Comparison of ENCODE assay signal across 14 cellular contexts in the genomic region with DNA sequence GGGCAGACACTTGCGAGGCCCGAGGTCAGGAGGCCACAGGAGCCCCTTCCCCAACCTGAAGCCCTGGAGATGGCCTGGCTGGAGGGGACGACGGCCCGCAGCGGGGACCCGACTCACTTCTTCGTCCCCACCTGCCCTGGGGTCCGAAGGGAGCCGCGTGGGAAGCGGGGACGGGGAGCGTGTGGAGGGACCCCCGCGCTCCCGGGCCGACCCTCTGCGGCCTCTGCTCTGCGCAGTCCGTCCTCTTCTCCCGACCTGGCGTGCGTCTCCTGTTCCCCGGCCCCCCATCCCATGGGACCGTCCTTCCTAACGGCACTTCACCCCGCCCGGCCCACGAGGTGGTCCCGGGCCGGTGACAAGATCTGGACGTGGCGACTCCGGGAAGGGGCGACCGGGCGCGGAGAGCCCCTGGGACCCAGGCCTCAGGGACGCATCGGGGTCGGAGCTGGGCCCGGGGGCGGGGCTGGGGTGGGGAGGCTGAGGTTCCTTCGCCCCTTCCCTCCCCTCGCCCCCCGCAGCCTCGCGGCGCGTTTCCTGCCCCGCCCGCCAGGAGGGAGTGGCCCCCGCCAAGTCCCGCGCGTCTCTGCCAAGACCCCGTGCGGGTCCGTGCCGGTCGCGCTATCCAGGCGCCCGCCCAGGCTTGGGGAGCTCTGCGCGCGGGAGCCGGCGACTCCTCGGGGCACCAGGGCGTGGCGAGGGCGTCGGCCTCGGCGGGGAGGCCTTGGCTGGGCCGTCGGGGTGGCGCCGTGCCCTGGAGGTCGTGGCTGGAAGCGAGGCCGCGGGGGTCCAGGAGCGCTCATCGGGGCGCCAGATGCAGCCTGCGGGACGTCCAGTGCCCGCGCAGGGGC.
DNase-seq lines count a peak whose midpoint lies in the region; ATAC-seq and TF ChIP-seq lines count a peak whose summit lies in the region.
"Had no signal": no experiment of that assay in that cellular context is flagged by ENCODE, and none has a peak within 500 bp of the region (broad histone marks: within the 10 kb centered on the region; RNA-seq: fewer than 3 reads in every experiment).

No MANE protein-coding gene starts in this region.

- intact Hi-C loops in colonic mucosa (cut with DNase I) = no loop called here

- no peaks in the 10 kb centered on the region for H3K9me3 ChIP-seq in colonic mucosa

- H3K4me3 ChIP-seq in colonic mucosa = peak overlapping the region; percentile 22
- H3K4me3 ChIP-seq in skin epidermis = peak overlapping the region in 6 of 7 experiments; percentile 2 to 31 (median 20)

- ATAC-seq in GM21717 (IDR thresholded peaks at IDR 0.05; ENCODE audit: unreplicated experiment) (no peak), GM18519 (IDR thresholded peaks at IDR 0.05; ENCODE audit: low FRiP score, unreplicated experiment) (no peak), HG02870 (IDR thresholded peaks at IDR 0.05; ENCODE audit: unreplicated experiment) (no peak)
- ATAC-seq: foreskin keratinocyte had no signal

- no peak overlapping the region for H3K9ac ChIP-seq in colonic mucosa (ENCODE audit: low read depth in 2 of 2, low read length in 2 of 2)

- DNase-seq in GM03348 (ENCODE audit: low spot score) (peak; percentile 52), colonic mucosa (no peak), iPS-NIHi11 (ENCODE audit: low spot score) (peak; percentile 65), caudate nucleus (lab: John Stamatoyannopoulos, UW) (no peak)
- DNase-seq: activated CD8-positive, alpha-beta memory T cell treated with anti-CD3 and anti-CD28 coated beads, Interleukin-2, amount 50 U/mL, for 4 hours; anterior cingulate cortex; CD4-positive, alpha-beta T cell; foreskin keratinocyte; NCI-H2029; stimulated activated CD4-positive, alpha-beta T cell treated with anti-CD3 and anti-CD28 coated beads, Interleukin-4, amount 100 ng/mL, for 1 hour had no signal

- no peaks in the 10 kb centered on the region for H3K4me1 ChIP-seq in colonic mucosa
- H3K4me1 ChIP-seq: foreskin keratinocyte had no signal

- H3K27ac ChIP-seq in colonic mucosa = no peak overlapping the region
- peak overlapping the region in 1 of 21 experiments; percentile 56 for H3K27ac ChIP-seq in skin epidermis
- no peak overlapping the region for H3K27ac ChIP-seq in caudate nucleus (ENCODE audit: low read depth, low read length)
- H3K27ac ChIP-seq: foreskin keratinocyte had no signal

- no peak for TF ChIP-seq CTCF in colonic mucosa (IDR thresholded peaks at IDR 0.05)

- H3K27me3 ChIP-seq in colonic mucosa = peaks cover 13% of the 10 kb centered on the region

- no peaks in the 10 kb centered on the region for H3K36me3 ChIP-seq in colonic mucosa

Comparison
In these comparisons a context has a peak if more than half of its experiments do, and no peak if none do; other contexts are left out.
1. DNase-seq: peak in GM03348 (single experiment) and iPS-NIHi11 (single experiment); none in colonic mucosa (single experiment) and caudate nucleus (0 of 61).